10 cellular contexts compared by ENCODE assay signal in genomic region chr12:45732936-45733335, GRCh38. TPM values are rescaled to one million over a fixed set of nuclear protein-coding genes. Genes with fewer than 3 reads are reported as not detected.
DNase-seq lines count a peak whose midpoint lies in the region; ATAC-seq and TF ChIP-seq lines count a peak whose summit lies in the region.
"Had no signal": no experiment of that assay in that cellular context is flagged by ENCODE, and none has a peak within 500 bp of the region (broad histone marks: within the 10 kb centered on the region; RNA-seq: fewer than 3 reads in every experiment).

No MANE protein-coding gene starts in this region.

- peaks cover 29% of the 10 kb centered on the region for H3K36me3 Mint-ChIP-seq in activated naive CD4-positive, alpha-beta T cell treated with anti-CD3 and anti-CD28 coated beads for 36 hours (ENCODE audit: low read depth)
- H3K36me3 Mint-ChIP-seq in activated naive CD4-positive, alpha-beta T cell treated with anti-CD3 and anti-CD28 coated beads, Interleukin-2, amount 50 U/mL, for 72 hours, result peaks cover 12 to 51% of the 10 kb centered on the region in 2 donors
- H3K36me3 Mint-ChIP-seq in activated naive CD8-positive, alpha-beta T cell treated with anti-CD3 and anti-CD28 coated beads for 36 hours, result peaks cover 38% of the 10 kb centered on the region

- TF ChIP-seq CTCF in lower lobe of right lung (IDR thresholded peaks at IDR 0.05) (no peak), transverse colon (IDR thresholded peaks at IDR 0.05) (no peak)

- CTCF ChIA-PET in activated naive CD4-positive, alpha-beta T cell treated with anti-CD3 and anti-CD28 coated beads for 36 hours (lab: Charles Lee), result interaction anchor here (1.8 to 2.3 kb wide), 2 partner anchors 13 to 189 kb away, joined by 7 to 8 read pairs; no protein-coding TSS in a partner anchor

- no peaks in the 10 kb centered on the region for H3K27me3 ChIP-seq in lower lobe of right lung (ENCODE audit: low read depth)
- no peaks in the 10 kb centered on the region for H3K27me3 ChIP-seq in transverse colon

- intact Hi-C loops in activated naive CD4-positive, alpha-beta T cell treated with anti-CD3 and anti-CD28 coated beads for 36 hours (cut with micrococcal nuclease), result no loop called here
- intact Hi-C loops in lower lobe of right lung (cut with DNase I), result no loop called here
- intact Hi-C loops in transverse colon (cut with DNase I; ENCODE audit: low total_unique reads), result no loop called here

- peak overlapping the region; percentile 0 for H3K4me3 ChIP-seq in lower lobe of right lung
- peak overlapping the region in 1 of 4 donors; percentile 95 for H3K4me3 ChIP-seq in transverse colon

- peak overlapping the region; percentile 57 for H3K4me3 Mint-ChIP-seq in activated naive CD4-positive, alpha-beta T cell treated with anti-CD3 and anti-CD28 coated beads for 36 hours
- peak overlapping the region; percentile 58 for H3K4me3 Mint-ChIP-seq in activated naive CD8-positive, alpha-beta T cell treated with anti-CD3 and anti-CD28 coated beads for 36 hours

- H3K27me3 Mint-ChIP-seq in activated naive CD4-positive, alpha-beta T cell treated with anti-CD3 and anti-CD28 coated beads for 36 hours (ENCODE audit: low read depth), result no peaks in the 10 kb centered on the region
- H3K27me3 Mint-ChIP-seq in activated naive CD8-positive, alpha-beta T cell treated with anti-CD3 and anti-CD28 coated beads for 36 hours, result no peaks in the 10 kb centered on the region

- no peaks in the 10 kb centered on the region for H3K9me3 ChIP-seq in lower lobe of right lung
- no peaks in the 10 kb centered on the region for H3K9me3 ChIP-seq in transverse colon

- no peak for ATAC-seq in activated naive CD4-positive, alpha-beta T cell treated with anti-CD3 and anti-CD28 coated beads, Interleukin-2, amount 50 U/mL, for 72 hours
- no peak for ATAC-seq in lower lobe of right lung
- ATAC-seq in GM19467 (IDR thresholded peaks at IDR 0.05; ENCODE audit: unreplicated experiment), result no peak
- no peak for ATAC-seq in HG02588 (IDR thresholded peaks at IDR 0.05; ENCODE audit: unreplicated experiment)

- H3K27ac ChIP-seq in lower lobe of right lung (peak overlapping the region; percentile 97), transverse colon (peak overlapping the region; percentile 97 to 100 (median 100))

- peaks cover 3% of the 10 kb centered on the region for H3K9me3 Mint-ChIP-seq in activated naive CD4-positive, alpha-beta T cell treated with anti-CD3 and anti-CD28 coated beads for 36 hours
- peaks cover 0 to 5% of the 10 kb centered on the region in 2 donors for H3K9me3 Mint-ChIP-seq in activated naive CD4-positive, alpha-beta T cell treated with anti-CD3 and anti-CD28 coated beads, Interleukin-2, amount 50 U/mL, for 72 hours
- peaks cover 5% of the 10 kb centered on the region for H3K9me3 Mint-ChIP-seq in activated naive CD8-positive, alpha-beta T cell treated with anti-CD3 and anti-CD28 coated beads for 36 hours

- TF ChIP-seq EP300 in transverse colon (IDR thresholded peaks at IDR 0.05; ENCODE audit: low read depth), result no peak

- no peak for TF ChIP-seq POLR2A in transverse colon (IDR thresholded peaks at IDR 0.05)

- peaks cover 42% of the 10 kb centered on the region for H3K4me1 Mint-ChIP-seq in activated naive CD4-positive, alpha-beta T cell treated with anti-CD3 and anti-CD28 coated beads for 36 hours (ENCODE audit: low read depth)
- H3K4me1 Mint-ChIP-seq in activated naive CD8-positive, alpha-beta T cell treated with anti-CD3 and anti-CD28 coated beads for 36 hours, result peaks cover 28% of the 10 kb centered on the region

- in situ Hi-C loops in transverse colon (cut with MboI; ENCODE audit: low pct_ligation_motif_present in 1 of 4, low pct_unique_long_range_greater_than_20kb in 1 of 4, low sequenced_read_pairs in 3 of 4), result loop anchor here in 1 of 4 donors (25.0 kb wide), 1 partner anchor 654 kb away; no protein-coding TSS in a partner anchor

- H3K36me3 ChIP-seq in lower lobe of right lung (no peaks in the 10 kb centered on the region), transverse colon (peaks cover 0 to 10% (median 0%) of the 10 kb centered on the region in 4 donors)

- H3K27ac Mint-ChIP-seq in activated naive CD4-positive, alpha-beta T cell treated with anti-CD3 and anti-CD28 coated beads for 36 hours, result peak overlapping the region; percentile 86
- peak overlapping the region in 1 of 2 donors; percentile 8 for H3K27ac Mint-ChIP-seq in activated naive CD4-positive, alpha-beta T cell treated with anti-CD3 and anti-CD28 coated beads, Interleukin-2, amount 50 U/mL, for 72 hours
- H3K27ac Mint-ChIP-seq in activated naive CD8-positive, alpha-beta T cell treated with anti-CD3 and anti-CD28 coated beads for 36 hours, result peak overlapping the region; percentile 72

- DNase-seq in activated naive CD4-positive, alpha-beta T cell treated with anti-CD3 and anti-CD28 coated beads for 36 hours, result no peak
- DNase-seq in activated naive CD4-positive, alpha-beta T cell treated with anti-CD3 and anti-CD28 coated beads, Interleukin-2, amount 50 U/mL, for 72 hours (ENCODE audit: low spot score in 2 of 2), result no peak
- DNase-seq in activated naive CD8-positive, alpha-beta T cell treated with anti-CD3 and anti-CD28 coated beads for 36 hours, result no peak
- DNase-seq in lower lobe of right lung (no peak), transverse colon (no peak), NCI-H1930 (lab: John Stamatoyannopoulos, UW) (no peak)
- DNase-seq: activated gamma-delta T cell, H7 had no signal

- H3K4me1 ChIP-seq in lower lobe of right lung (peaks cover 36% of the 10 kb centered on the region), transverse colon (peaks cover 21 to 47% (median 31%) of the 10 kb centered on the region in 4 donors)

RNA-seq across cellular contexts. Expression of gene ARID2, which starts 3.4 kb away (rescaled TPM):
- 10 to 100 TPM; 27.7 to 28.3 TPM for total RNA-seq in activated naive CD4-positive, alpha-beta T cell treated with anti-CD3 and anti-CD28 coated beads for 36 hours
- total RNA-seq in activated naive CD4-positive, alpha-beta T cell treated with anti-CD3 and anti-CD28 coated beads, Interleukin-2, amount 50 U/mL, for 72 hours, result 10 to 100 TPM; 25.7 to 31.5 TPM
- total RNA-seq in activated naive CD8-positive, alpha-beta T cell treated with anti-CD3 and anti-CD28 coated beads for 36 hours, result 10 to 100 TPM; 18.5 to 19.9 TPM
- 26.3 TPM for total RNA-seq in lower lobe of right lung
- 10 to 100 TPM; 22.9 to 39.9 (median 33.8) TPM for total RNA-seq in transverse colon
